Comparison of ENCODE assay signal across 8 cellular contexts in the genomic region with DNA sequence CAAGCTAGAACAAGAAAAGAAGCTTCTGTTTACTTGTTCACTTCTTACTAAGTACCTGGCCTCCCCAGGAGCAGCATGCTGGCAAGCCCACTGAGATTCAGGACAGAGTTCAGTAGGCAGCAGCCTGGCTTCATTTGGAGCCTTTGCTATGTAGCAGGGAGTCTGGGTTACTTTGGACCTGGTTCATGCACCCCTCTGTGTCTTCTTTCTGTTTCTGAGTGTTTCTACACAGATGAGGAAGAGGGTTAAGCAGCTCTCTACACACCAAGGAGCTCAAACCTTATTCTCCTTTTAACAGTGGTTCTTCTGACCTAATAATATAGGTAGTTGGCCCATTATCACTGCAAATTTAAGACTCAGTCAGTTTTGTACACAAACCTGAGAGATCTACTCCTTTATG.
DNase-seq lines count a peak whose midpoint lies in the region; ATAC-seq, FAIRE-seq and TF ChIP-seq lines count a peak whose summit lies in the region.

No MANE protein-coding gene starts in this region.

- H3K4me2 ChIP-seq in OCI-LY1 (ENCODE audit: low read length) (peak overlapping the region; percentile 94), HepG2 (ENCODE audit: low read depth, low read length) (peak overlapping the region; percentile 46; the same call in 1 of the 2 replicates), neural progenitor cell (no peak overlapping the region)

- TF ChIP-seq CTCF in OCI-LY1 (IDR thresholded peaks at IDR 0.05; ENCODE audit: low read length) (no peak), HepG2 (CRISPR knock-in tag; IDR thresholded peaks at IDR 0.05) (no peak), neural progenitor cell (IDR thresholded peaks at IDR 0.05) (no peak), MCF 10A (IDR thresholded peaks at IDR 0.05; ENCODE audit: unreplicated experiment) (no peak)

- no peak for TF ChIP-seq RAD21 in HepG2 (CRISPR knock-in tag; IDR thresholded peaks at IDR 0.05)

- H3K27me3 Mint-ChIP-seq in neural progenitor cell (ENCODE audit: insufficient read depth, low read depth): no peaks in the 10 kb centered on the region
- H3K27me3 Mint-ChIP-seq in MCF 10A (ENCODE audit: insufficient read depth, unreplicated experiment): no peaks in the 10 kb centered on the region

- no peak for DNase-seq in right cardiac atrium
- no peak for DNase-seq in Right ventricle myocardium superior
- no peak for DNase-seq in HepG2 (ENCODE audit: low spot score)
- DNase-seq in aorta: no peak
- DNase-seq in neural progenitor cell (ENCODE audit: low spot score): no peak
- DNase-seq in MCF 10A (ENCODE audit: unreplicated experiment): no peak

- no peak for FAIRE-seq in HepG2 (lab: Jason Lieb, UNC)

- H2AFZ ChIP-seq in OCI-LY1 (ENCODE audit: low read length): no peak overlapping the region
- H2AFZ ChIP-seq in HepG2 (ENCODE audit: low read length): no peak overlapping the region
- no peak overlapping the region for H2AFZ ChIP-seq in neural progenitor cell (replicated peaks)

- H4K20me1 ChIP-seq in OCI-LY1 (ENCODE audit: insufficient read depth, low read length) (no peaks in the 10 kb centered on the region), HepG2 (ENCODE audit: insufficient read depth, low read length) (peaks cover 26% of the 10 kb centered on the region), neural progenitor cell (ENCODE audit: low read depth) (no peaks in the 10 kb centered on the region)

- H3K36me3 Mint-ChIP-seq in neural progenitor cell (peaks cover 29% of the 10 kb centered on the region), MCF 10A (ENCODE audit: insufficient read depth, unreplicated experiment) (peaks cover 84% of the 10 kb centered on the region)

- peak overlapping the region; percentile 72 for H3K27ac ChIP-seq in right cardiac atrium (ENCODE audit: low read length)
- peak overlapping the region; percentile 94 for H3K27ac ChIP-seq in OCI-LY1 (ENCODE audit: low read depth, low read length, poor library complexity, severe bottlenecking)
- no peak overlapping the region for H3K27ac ChIP-seq in HepG2 (ENCODE audit: extremely low read length, insufficient read depth, low read length)
- peak overlapping the region; percentile 42 to 82 for H3K27ac ChIP-seq in aorta (ENCODE audit: low read depth in 1 of 2, low read length in 2 of 2)
- H3K27ac ChIP-seq in neural progenitor cell: no peak overlapping the region

- no peak for ATAC-seq in right cardiac atrium
- no peak for ATAC-seq in Right ventricle myocardium superior (ENCODE audit: poor library complexity)
- ATAC-seq in HepG2: no peak
- no peak for ATAC-seq in aorta (ENCODE audit: low FRiP score)
- ATAC-seq in GM19467 (IDR thresholded peaks at IDR 0.05; ENCODE audit: unreplicated experiment): no peak

- H3F3A ChIP-seq in OCI-LY1 (ENCODE audit: insufficient read depth, low read length) (no peaks in the 10 kb centered on the region), neural progenitor cell (ENCODE audit: low read depth) (no peaks in the 10 kb centered on the region)

- intact Hi-C loops in right cardiac atrium (cut with DNase I): loop anchor here in 2 of 4 donors (5.0 kb wide), 2 partner anchors 33 to 38 kb away; no protein-coding TSS in a partner anchor
- intact Hi-C loops in Right ventricle myocardium superior (cut with DNase I): no loop called here
- intact Hi-C loops in HepG2 (cut with micrococcal nuclease; ENCODE audit: unreplicated experiment): no loop called here
- intact Hi-C loops in aorta (cut with DNase I): no loop called here
- intact Hi-C loops in MCF 10A (cut with micrococcal nuclease): no loop called here

- H3K27me3 ChIP-seq in right cardiac atrium (ENCODE audit: control insufficient read depth, insufficient read depth): no peaks in the 10 kb centered on the region
- H3K27me3 ChIP-seq in OCI-LY1 (ENCODE audit: insufficient read depth, low read length): no peaks in the 10 kb centered on the region
- H3K27me3 ChIP-seq in HepG2 (ENCODE audit: control insufficient read depth in 1 of 2, insufficient read depth in 2 of 2, low read length in 2 of 2): no peaks in the 10 kb centered on the region; a peak in 1 of 5 replicates
- no peaks in the 10 kb centered on the region for H3K27me3 ChIP-seq in aorta (ENCODE audit: control insufficient read depth in 1 of 2, insufficient read depth in 2 of 2, low read length in 1 of 2)
- H3K27me3 ChIP-seq in neural progenitor cell: peaks cover 11% of the 10 kb centered on the region

- TF ChIP-seq EP300 in HepG2 (IDR thresholded peaks at IDR 0.05; ENCODE audit: low read depth in 2 of 2, low read length in 2 of 2) (no peak), HepG2 (CRISPR knock-in tag; IDR thresholded peaks at IDR 0.05; ENCODE audit: borderline replicate concordance) (no peak)

- H3K9ac ChIP-seq in OCI-LY1 (ENCODE audit: low read length): peak overlapping the region; percentile 32
- peak overlapping the region; percentile 26 for H3K9ac ChIP-seq in HepG2 (ENCODE audit: insufficient read depth, low read depth, low read length)
- no peak overlapping the region for H3K9ac ChIP-seq in neural progenitor cell

- no peak overlapping the region for H3K4me3 ChIP-seq in right cardiac atrium (ENCODE audit: low read length)
- peak overlapping the region; percentile 38 for H3K4me3 ChIP-seq in OCI-LY1 (ENCODE audit: low read depth, low read length, poor library complexity, severe bottlenecking)
- H3K4me3 ChIP-seq in HepG2 (replicated peaks in 1 of 3; ENCODE audit: insufficient read depth in 1 of 3, low read depth in 2 of 3, low read length in 3 of 3): no peak overlapping the region
- H3K4me3 ChIP-seq in aorta (ENCODE audit: low read length in 2 of 2): peak overlapping the region in 1 of 2 donors; percentile 40
- H3K4me3 ChIP-seq in neural progenitor cell: no peak overlapping the region

- no peak overlapping the region for H3K27ac Mint-ChIP-seq in neural progenitor cell
- no peak overlapping the region for H3K27ac Mint-ChIP-seq in MCF 10A (ENCODE audit: low read depth, unreplicated experiment)

- CTCF ChIA-PET in HepG2 (lab: Yijun Ruan, JAX; ENCODE audit: low intra/inter-chr PET ratio, low total read pairs): no interaction called here
- CTCF ChIA-PET in MCF 10A (lab: Yijun Ruan, JAX): interaction anchor here (0.6 to 1.0 kb wide), 3 partner anchors 16 to 153 kb away, joined by 3 to 5 read pairs (median 3); partner anchors contain the start of gene ARID5B

- BruUV-seq in HepG2 (replicated peaks; lab: Mats Ljungman, UMichigan): no TSS peak
- BruUV-seq in MCF 10A (replicated peaks; lab: Mats Ljungman, UMichigan): no TSS peak

- H3K4me1 ChIP-seq in right cardiac atrium (ENCODE audit: control insufficient read depth, insufficient read depth, low read length) (peaks cover 15% of the 10 kb centered on the region), OCI-LY1 (ENCODE audit: insufficient read depth, low read length, severe bottlenecking) (peaks cover 100% of the 10 kb centered on the region), HepG2 (ENCODE audit: insufficient read depth, low read length) (peaks cover 90% of the 10 kb centered on the region), aorta (ENCODE audit: control insufficient read depth in 1 of 2, insufficient read depth in 2 of 2, low read length in 2 of 2) (peaks cover 13 to 23% of the 10 kb centered on the region in 2 donors), neural progenitor cell (peaks cover 9% of the 10 kb centered on the region)

- H3K4me1 Mint-ChIP-seq in neural progenitor cell: peaks cover 27% of the 10 kb centered on the region
- peaks cover 12% of the 10 kb centered on the region for H3K4me1 Mint-ChIP-seq in MCF 10A (ENCODE audit: insufficient read depth, unreplicated experiment)

- no peak for TF ChIP-seq POLR2A in HepG2 (IDR thresholded peaks at IDR 0.05; ENCODE audit: insufficient read depth in 1 of 2, low read depth in 2 of 2, low read length in 2 of 2)

- H3K36me3 ChIP-seq in OCI-LY1 (ENCODE audit: insufficient read depth, low read length): peaks cover 60% of the 10 kb centered on the region
- H3K36me3 ChIP-seq in HepG2 (replicated peaks in 1 of 2; ENCODE audit: control insufficient read depth in 1 of 2, insufficient read depth in 2 of 2, low read length in 2 of 2): peaks cover 21 to 60% of the 10 kb centered on the region in 2 experiments
- peaks cover 4 to 5% of the 10 kb centered on the region in 2 donors for H3K36me3 ChIP-seq in aorta (ENCODE audit: control insufficient read depth in 1 of 2, insufficient read depth in 2 of 2, low read length in 1 of 2)
- no peaks in the 10 kb centered on the region for H3K36me3 ChIP-seq in neural progenitor cell

- H3K9me3 ChIP-seq in right cardiac atrium (ENCODE audit: control insufficient read depth, low read length) (no peaks in the 10 kb centered on the region), OCI-LY1 (ENCODE audit: low read length) (no peaks in the 10 kb centered on the region), HepG2 (ENCODE audit: low read length) (no peaks in the 10 kb centered on the region), aorta (ENCODE audit: control insufficient read depth, low read length) (no peaks in the 10 kb centered on the region), neural progenitor cell (ENCODE audit: low read depth) (no peaks in the 10 kb centered on the region)

- in situ Hi-C loops in HepG2 (cut with HindIII; ENCODE audit: extremely low pct_ligation_motif_present, low pct_unique_long_range_greater_than_20kb): no loop called here

- POLR2A ChIA-PET in HepG2 (lab: Yijun Ruan, JAX): interaction anchor here (1.0 to 3.5 kb wide), 4 partner anchors 16 to 151 kb away, joined by 3 to 9 read pairs (median 3); no protein-coding TSS in a partner anchor
- POLR2A ChIA-PET in MCF 10A (lab: Yijun Ruan, JAX): interaction anchor here (0.7 to 1.2 kb wide), 4 partner anchors 10 to 189 kb away, joined by 3 to 4 read pairs (median 4); no protein-coding TSS in a partner anchor

- H3K9me3 Mint-ChIP-seq in neural progenitor cell: peaks cover 2% of the 10 kb centered on the region
- no peaks in the 10 kb centered on the region for H3K9me3 Mint-ChIP-seq in MCF 10A (ENCODE audit: unreplicated experiment)

- H3K4me3 Mint-ChIP-seq in neural progenitor cell (no peak overlapping the region), MCF 10A (ENCODE audit: unreplicated experiment) (no peak overlapping the region)

- H3K9me2 ChIP-seq in OCI-LY1 (ENCODE audit: low read depth, low read length): no peaks in the 10 kb centered on the region

- H3K79me2 ChIP-seq in OCI-LY1 (ENCODE audit: insufficient read depth, low read length) (peaks cover 24% of the 10 kb centered on the region), HepG2 (ENCODE audit: insufficient read depth, low read length) (peaks cover 74% of the 10 kb centered on the region), neural progenitor cell (ENCODE audit: low read depth) (no peaks in the 10 kb centered on the region)

TF ChIP-seq in HepG2, 621 proteins besides CTCF, POLR2A, EP300 and RAD21 (continues in another document):
- TF ChIP-seq ZNF883 (CRISPR knock-in tag; IDR thresholded peaks at IDR 0.05; ENCODE audit: not compliant biosample characterization) (no peak), PCBP1 (IDR thresholded peaks at IDR 0.05; ENCODE audit: borderline replicate concordance, low read depth, low read length) (no peak), ZNF761 (CRISPR knock-in tag; conservative IDR thresholded peaks at IDR 0.05) (no peak), PITX1 (CRISPR knock-in tag; IDR thresholded peaks at IDR 0.05) (no peak), HNRNPLL (IDR thresholded peaks at IDR 0.05; ENCODE audit: low read depth, low read length, poor library complexity, severe bottlenecking) (no peak), ZNF790 (CRISPR knock-in tag; IDR thresholded peaks at IDR 0.05; ENCODE audit: borderline replicate concordance) (no peak), CHD2 (IDR thresholded peaks at IDR 0.05; ENCODE audit: low read depth, low read length) (no peak)

Comparison
In these comparisons a context has a peak if more than half of its experiments do, and no peak if none do; other contexts are left out.
1. H3K27ac ChIP-seq: peak in right cardiac atrium (single experiment), OCI-LY1 (single experiment) and aorta (2 of 2); none in HepG2 (single experiment) and neural progenitor cell (single experiment).